32 cellular contexts compared by ENCODE assay signal in the genomic region with DNA sequence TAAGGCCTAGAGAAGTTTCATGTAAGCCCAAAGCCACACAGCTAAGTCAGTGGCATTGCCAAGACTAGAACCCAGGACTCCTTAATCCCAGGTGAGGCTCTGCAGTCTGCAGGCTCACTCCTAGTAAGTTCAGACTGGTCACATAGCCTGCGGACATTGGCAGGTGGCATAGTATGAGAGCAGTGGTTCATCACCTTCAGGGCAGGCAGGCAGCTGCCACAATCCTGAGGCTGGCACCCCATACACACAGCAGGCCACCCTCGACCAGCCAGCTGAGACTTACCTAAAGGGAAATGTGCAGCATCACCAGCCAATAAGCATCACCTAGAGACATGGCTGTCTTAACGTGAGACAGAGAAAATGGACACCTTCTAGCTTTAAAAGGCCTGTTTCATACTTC.
"Had no signal": no experiment of that assay in that cellular context is flagged by ENCODE, and none has a peak within 500 bp of the region (broad histone marks: within the 10 kb centered on the region; RNA-seq: fewer than 3 reads in every experiment).

No MANE protein-coding gene starts in this region.

- H3K36me3 ChIP-seq: brain microvascular endothelial cell, gastrocnemius medialis, WERI-Rb-1 had no signal

- H3K4me3 ChIP-seq: coronary artery, dorsolateral prefrontal cortex, gastrocnemius medialis had no signal

- DNase-seq: activated B cell treated with CpG ODN at 0.5 μM for 24 hours; activated CD4-positive, alpha-beta T cell treated with anti-CD3 and anti-CD28 coated beads for 48 hours; activated CD4-positive, alpha-beta T cell treated with anti-CD3 and anti-CD28 coated beads, Interleukin-2, amount 50 U/mL, for 1 hour; activated CD4-positive, alpha-beta T cell treated with anti-CD3 and anti-CD28 coated beads, Interleukin-2, amount 50 U/mL, for 48 hours; activated CD8-positive, alpha-beta memory T cell treated with anti-CD3 and anti-CD28 coated beads for 24 hours; activated CD8-positive, alpha-beta T cell treated with anti-CD3 and anti-CD28 coated beads for 36 hours; activated effector memory CD4-positive, alpha-beta T cell treated with Interleukin-2 at 50 U/mL for 16 hours; activated gamma-delta T cell treated with Interleukin-2 at 50 U/mL for 16 hours; activated naive CD4-positive, alpha-beta T cell treated with anti-CD3 and anti-CD28 coated beads, Interleukin-2, amount 50 U/mL, for 16 hours; activated naive CD4-positive, alpha-beta T cell treated with Interleukin-2 at 50 U/mL for 16 hours; activated T-cell treated with anti-CD3 and anti-CD28 coated beads, Interleukin-2, amount 50 U/mL, for 4 hours; amniotic stem cell; anterior cingulate cortex; brain microvascular endothelial cell; dorsolateral prefrontal cortex; effector memory CD4-positive, alpha-beta T cell; endodermal cell; foreskin fibroblast; gastrocnemius medialis; glutamatergic neuron; T-helper 1 cell; T-helper 17 cell; T1000; WERI-Rb-1 had no signal

- H3K27ac ChIP-seq: brain microvascular endothelial cell, dorsolateral prefrontal cortex, gastrocnemius medialis, WERI-Rb-1 had no signal

- H3K36me3 Mint-ChIP-seq: activated naive CD8-positive, alpha-beta T cell had no signal

- H3K27me3 Mint-ChIP-seq: dendritic cell treated with granulocyte-macrophage colony-stimulating factor and Interleukin-4, amounts not matched to agents 40 ng/mL and 50 ng/mL, for 4 days had no signal

- H3K4me3 Mint-ChIP-seq: activated B cell treated with CpG ODN at 0.5 μM for 24 hours; activated CD8-positive, alpha-beta T cell treated with anti-CD3 and anti-CD28 coated beads for 36 hours; activated naive CD8-positive, alpha-beta T cell; activated T-cell treated with anti-CD3 and anti-CD28 coated beads, Interleukin-2, amount 50 U/mL, for 4 hours; activated T-helper 17 cell treated with anti-CD3 and anti-CD28 coated beads, Interleukin-2, amount 50 U/mL, for 72 hours; central memory CD8-positive, alpha-beta T cell; dendritic cell treated with granulocyte-macrophage colony-stimulating factor and Interleukin-4, amounts not matched to agents 40 ng/mL and 50 ng/mL, for 4 days; endodermal cell; T-helper 17 cell; T-helper 2 cell treated with Interferon-gamma antibody and Interleukin-4, amounts not matched to agents 5 μg/mL and 100 μg/mL, for 36 hours had no signal

- H3K4me1 ChIP-seq: gastrocnemius medialis had no signal

- H3K27me3 ChIP-seq: dorsolateral prefrontal cortex, gastrocnemius medialis had no signal

- H3K9me3 Mint-ChIP-seq: activated B cell treated with CpG ODN at 0.5 μM for 24 hours; activated CD8-positive, alpha-beta T cell treated with anti-CD3 and anti-CD28 coated beads for 36 hours; activated T-cell treated with anti-CD3 and anti-CD28 coated beads, Interleukin-2, amount 50 U/mL, for 4 hours; activated T-helper 17 cell treated with anti-CD3 and anti-CD28 coated beads, Interleukin-2, amount 50 U/mL, for 72 hours; central memory CD8-positive, alpha-beta T cell; dendritic cell treated with granulocyte-macrophage colony-stimulating factor and Interleukin-4, amounts not matched to agents 40 ng/mL and 50 ng/mL, for 4 days; endodermal cell; T-helper 2 cell treated with Interferon-gamma antibody and Interleukin-4, amounts not matched to agents 5 μg/mL and 100 μg/mL, for 36 hours had no signal

- H3K27ac Mint-ChIP-seq: activated B cell treated with CpG ODN at 0.5 μM for 24 hours; activated CD8-positive, alpha-beta T cell treated with anti-CD3 and anti-CD28 coated beads for 36 hours; activated naive CD8-positive, alpha-beta T cell; activated T-helper 17 cell treated with anti-CD3 and anti-CD28 coated beads, Interleukin-2, amount 50 U/mL, for 72 hours; dendritic cell treated with granulocyte-macrophage colony-stimulating factor and Interleukin-4, amounts not matched to agents 40 ng/mL and 50 ng/mL, for 4 days; endodermal cell; T-helper 17 cell; T-helper 2 cell treated with Interferon-gamma antibody and Interleukin-4, amounts not matched to agents 5 μg/mL and 100 μg/mL, for 36 hours had no signal

- H3K9me3 ChIP-seq: gastrocnemius medialis had no signal

- ATAC-seq: activated CD4-positive, CD25-positive, alpha-beta regulatory T cell treated with anti-CD3 and anti-CD28 coated beads, Interleukin-2, amount 50 U/mL, for 24 hours; activated CD8-positive, alpha-beta T cell treated with anti-CD3 and anti-CD28 coated beads for 36 hours; activated T-cell treated with anti-CD3 and anti-CD28 coated beads, Interleukin-2, amount 50 U/mL, for 4 hours; activated T-helper 17 cell treated with anti-CD3 and anti-CD28 coated beads, Interleukin-2, amount 50 U/mL, for 72 hours; esophagus mucosa; gastrocnemius medialis; T-helper 17 cell had no signal

- H3K4me1 Mint-ChIP-seq: activated B cell treated with CpG ODN at 0.5 μM for 24 hours; activated T-helper 17 cell treated with anti-CD3 and anti-CD28 coated beads, Interleukin-2, amount 50 U/mL, for 72 hours; central memory CD8-positive, alpha-beta T cell; T-helper 17 cell had no signal
